In the genomic region with DNA sequence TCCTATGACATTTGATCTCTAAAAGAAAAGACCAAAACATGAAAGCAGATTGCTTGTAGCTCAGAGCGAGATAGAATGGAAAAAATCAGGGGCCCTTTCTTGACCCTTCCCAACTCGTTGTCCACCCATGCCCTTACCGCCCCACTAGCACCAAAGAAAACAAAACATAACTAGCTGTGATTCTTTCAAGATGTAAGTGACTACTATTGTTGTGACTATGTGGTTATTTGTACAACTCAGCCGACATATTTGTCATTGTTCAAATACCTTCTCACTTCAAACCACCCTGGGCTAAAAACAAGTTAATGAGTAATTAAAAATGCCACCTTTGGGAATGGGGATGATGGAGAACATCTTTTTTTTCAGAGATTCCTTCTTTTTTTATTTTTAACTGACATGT, we compare ENCODE assay signal across 18 cellular contexts.
"Had no signal": no experiment of that assay in that cellular context is flagged by ENCODE, and none has a peak within 500 bp of the region (broad histone marks: within the 10 kb centered on the region; RNA-seq: fewer than 3 reads in every experiment).

No MANE protein-coding gene starts in this region.

- H3K9me3 ChIP-seq: esophagus muscularis mucosa, pancreas, stomach, thoracic aorta had no signal

- H3K27ac Mint-ChIP-seq: activated CD8-positive, alpha-beta T cell treated with anti-CD3 and anti-CD28 coated beads, Interleukin-2, amount 10 ng/mL, durations not matched to agents 7 days and 5 days; activated T-helper 1 cell treated with anti-CD3 and anti-CD28 coated beads, Interleukin-12 subunit alpha, Interleukin-12 subunit beta, Interleukin-2, Interleukin-4 antibody, amounts not matched to agents 30 ng/mL and 10 ng/mL and 1 ng/mL, durations not matched to agents 14 hours and 24 hours and 36 hours; endodermal cell had no signal

- DNase-seq: activated CD8-positive, alpha-beta T cell treated with anti-CD3 and anti-CD28 coated beads, Interleukin-2, amount 10 ng/mL, durations not matched to agents 7 days and 5 days; activated naive CD4-positive, alpha-beta T cell treated with Interleukin-2 at 50 U/mL for 16 hours; dermis blood vessel endothelial cell; endodermal cell; foreskin keratinocyte; head of caudate nucleus; pancreas; small intestine; stomach; SW 1271; T-helper 9 cell had no signal

- H3K4me1 Mint-ChIP-seq: central memory CD8-positive, alpha-beta T cell; neural crest cell had no signal

- H3K4me3 Mint-ChIP-seq: activated CD8-positive, alpha-beta T cell treated with anti-CD3 and anti-CD28 coated beads, Interleukin-2, amount 10 ng/mL, durations not matched to agents 7 days and 5 days; activated T-helper 1 cell treated with anti-CD3 and anti-CD28 coated beads, Interleukin-12 subunit alpha, Interleukin-12 subunit beta, Interleukin-2, Interleukin-4 antibody, amounts not matched to agents 30 ng/mL and 10 ng/mL and 1 ng/mL, durations not matched to agents 14 hours and 24 hours and 36 hours; central memory CD8-positive, alpha-beta T cell; endodermal cell; neural crest cell had no signal

- H3K4me1 ChIP-seq: esophagus muscularis mucosa, foreskin keratinocyte, pancreas, stomach had no signal

- H3K27me3 Mint-ChIP-seq: central memory CD8-positive, alpha-beta T cell had no signal

- ATAC-seq: activated CD8-positive, alpha-beta T cell treated with anti-CD3 and anti-CD28 coated beads, Interleukin-2, amount 10 ng/mL, durations not matched to agents 7 days and 5 days; foreskin keratinocyte; pancreas had no signal

- H3K27me3 ChIP-seq: esophagus muscularis mucosa, foreskin keratinocyte, pancreas, stomach had no signal

- H3K36me3 ChIP-seq: esophagus muscularis mucosa, pancreas, stomach, thoracic aorta had no signal

- FAIRE-seq: islet of Langerhans, small intestine had no signal

- H3K9me3 Mint-ChIP-seq: activated T-helper 1 cell treated with anti-CD3 and anti-CD28 coated beads, Interleukin-12 subunit alpha, Interleukin-12 subunit beta, Interleukin-2, Interleukin-4 antibody, amounts not matched to agents 30 ng/mL and 10 ng/mL and 1 ng/mL, durations not matched to agents 14 hours and 24 hours and 36 hours; central memory CD8-positive, alpha-beta T cell; endodermal cell; neural crest cell had no signal

- H3K27ac ChIP-seq: esophagus muscularis mucosa, foreskin keratinocyte, pancreas, stomach, thoracic aorta, VCaP had no signal

- H3K4me3 ChIP-seq: esophagus muscularis mucosa, pancreas, stomach, thoracic aorta had no signal
